Comparison of ENCODE assay signal across 8 cellular contexts in the genomic region with DNA sequence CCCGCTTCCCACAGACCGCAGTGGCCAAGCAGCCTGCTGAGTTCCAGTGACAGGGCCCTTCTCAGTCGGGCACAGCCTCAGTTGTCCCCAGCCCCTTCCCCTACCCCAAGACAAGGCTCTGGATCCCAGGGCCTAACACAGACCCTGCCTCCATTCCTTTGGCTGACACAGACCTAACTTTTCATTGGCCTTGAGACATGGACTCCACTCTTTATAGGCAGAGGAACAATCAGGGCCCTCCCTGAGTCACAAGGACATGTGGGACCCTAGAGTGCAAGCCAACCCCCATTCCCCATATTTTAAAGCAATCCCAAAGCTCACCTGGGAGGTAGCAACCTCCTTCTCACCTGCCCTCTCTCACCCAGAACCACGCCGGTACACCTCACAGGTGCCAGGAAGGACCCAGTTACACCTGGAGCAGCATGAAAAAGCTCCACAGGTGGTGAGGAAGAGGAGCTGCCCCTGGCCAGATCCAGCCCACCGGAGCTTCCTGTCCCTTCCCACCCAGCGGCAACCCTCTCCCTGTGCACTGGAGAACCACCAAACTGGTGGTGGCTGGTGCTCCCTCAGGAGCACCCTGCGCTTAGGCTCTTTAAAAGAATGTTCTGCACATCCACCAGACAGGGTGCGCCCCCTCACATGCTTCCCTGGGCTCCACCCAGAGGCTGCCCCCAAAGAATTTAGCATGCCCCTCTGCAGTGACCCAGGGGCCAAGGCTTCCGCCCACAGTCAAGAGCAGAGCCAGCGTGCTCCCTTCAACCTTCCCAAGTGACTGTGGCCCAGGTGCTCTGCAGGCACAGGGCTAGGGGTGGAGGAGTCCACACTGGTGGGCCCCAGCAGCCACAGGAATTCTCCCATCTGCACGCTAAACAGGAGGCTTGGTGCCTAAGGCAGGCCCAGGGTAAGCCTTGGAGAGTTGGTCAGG. TPM values are rescaled to one million over a fixed set of nuclear protein-coding genes. Genes with fewer than 3 reads are reported as not detected.
DNase-seq lines count a peak whose midpoint lies in the region; ATAC-seq and TF ChIP-seq lines count a peak whose summit lies in the region.

No MANE protein-coding gene starts in this region.

- peak overlapping the region; percentile 69 for H3K9ac ChIP-seq in mesendoderm (ENCODE audit: low read length)

- peak overlapping the region; percentile 2 for H3K18ac ChIP-seq in mesendoderm (ENCODE audit: low read length)

- peaks cover 12% of the 10 kb centered on the region for H3K79me2 ChIP-seq in mesendoderm (ENCODE audit: control insufficient read depth, insufficient read depth, low read length)

- peak overlapping the region; percentile 9 for H3K4me3 ChIP-seq in brain microvascular endothelial cell (ENCODE audit: low read depth, low read length)
- H3K4me3 ChIP-seq in mesendoderm (ENCODE audit: low read length), result no peak overlapping the region
- peak overlapping the region; percentile 7 for H3K4me3 ChIP-seq in urinary bladder (ENCODE audit: low read depth, low read length)

- peak overlapping the region; percentile 14 for H3K4me2 ChIP-seq in mesendoderm (ENCODE audit: low read length)

- no peak overlapping the region for H3K4ac ChIP-seq in mesendoderm (ENCODE audit: low read depth, low read length)

- no peak overlapping the region for H2AK5ac ChIP-seq in mesendoderm (ENCODE audit: low read length)

- H3K36me3 ChIP-seq in brain microvascular endothelial cell (replicated peaks), result no peaks in the 10 kb centered on the region
- H3K36me3 ChIP-seq in mesendoderm (ENCODE audit: control insufficient read depth, insufficient read depth, low read length), result no peaks in the 10 kb centered on the region
- H3K36me3 ChIP-seq in urinary bladder (ENCODE audit: insufficient read depth), result no peaks in the 10 kb centered on the region

- CTCF ChIA-PET in activated naive CD4-positive, alpha-beta T cell treated with anti-CD3 and anti-CD28 coated beads, Interleukin-2, amount 10 ng/mL, durations not matched to agents 7 days and 5 days (lab: Charles Lee), result interaction anchor here (1.1 to 1.7 kb wide), 2 partner anchors 15 to 19 kb away, joined by 3 to 14 read pairs; no protein-coding TSS in a partner anchor

- DNase-seq in activated naive CD4-positive, alpha-beta T cell treated with anti-CD3 and anti-CD28 coated beads, Interleukin-2, amount 10 ng/mL, durations not matched to agents 7 days and 5 days, result no peak
- DNase-seq in activated naive CD4-positive, alpha-beta T cell (lab: John Stamatoyannopoulos, UW), result no peak
- DNase-seq in brain microvascular endothelial cell (no peak), mesendoderm (no peak), NCI-H748 (lab: John Stamatoyannopoulos, UW; ENCODE audit: unreplicated experiment) (no peak), AG20443 (ENCODE audit: low spot score) (no peak)

- in situ Hi-C loops in brain microvascular endothelial cell (cut with HindIII; ENCODE audit: low pct_ligation_motif_present, low sequenced_read_pairs), result no loop called here

- WGBS in mesendoderm (ENCODE audit: extremely low coverage, insufficient coverage, low lambda C conversion rate), result no CpG with 5 or more reads among the region's 12 CpGs
- WGBS in urinary bladder, result 69% methylated on average over 12 of the region's 12 CpGs

- peak overlapping the region; percentile 88 for H3K27ac Mint-ChIP-seq in activated naive CD4-positive, alpha-beta T cell treated with anti-CD3 and anti-CD28 coated beads, Interleukin-2, amount 10 ng/mL, durations not matched to agents 7 days and 5 days

- H2BK120ac ChIP-seq in mesendoderm (ENCODE audit: low read depth, low read length), result no peak overlapping the region

- no peak for TF ChIP-seq POLR2A in GM18505 (IDR thresholded peaks at IDR 0.05; ENCODE audit: borderline replicate concordance, extremely low read depth, insufficient read depth, insufficient read length)

- peaks cover 6% of the 10 kb centered on the region for H3K27me3 Mint-ChIP-seq in activated naive CD4-positive, alpha-beta T cell treated with anti-CD3 and anti-CD28 coated beads, Interleukin-2, amount 10 ng/mL, durations not matched to agents 7 days and 5 days

- peak overlapping the region; percentile 82 for H3K56ac ChIP-seq in mesendoderm (ENCODE audit: low read length)

- peaks cover 7% of the 10 kb centered on the region for H3K4me1 ChIP-seq in mesendoderm (ENCODE audit: control insufficient read depth, low read depth, low read length)
- no peaks in the 10 kb centered on the region for H3K4me1 ChIP-seq in urinary bladder (ENCODE audit: insufficient read depth)

- H4K5ac ChIP-seq in mesendoderm (ENCODE audit: low read length), result no peak overlapping the region

- peak overlapping the region; percentile 98 for H3K4me3 Mint-ChIP-seq in activated naive CD4-positive, alpha-beta T cell treated with anti-CD3 and anti-CD28 coated beads, Interleukin-2, amount 10 ng/mL, durations not matched to agents 7 days and 5 days

- no peak overlapping the region for H2BK5ac ChIP-seq in mesendoderm (ENCODE audit: low read length)

- H2BK15ac ChIP-seq in mesendoderm (replicated peaks; ENCODE audit: low read depth), result no peak overlapping the region

- H3K27me3 ChIP-seq in brain microvascular endothelial cell (replicated peaks) (no peaks in the 10 kb centered on the region), mesendoderm (ENCODE audit: insufficient read depth, low read length, poor library complexity) (no peaks in the 10 kb centered on the region)

- H3K9me3 Mint-ChIP-seq in activated naive CD4-positive, alpha-beta T cell treated with anti-CD3 and anti-CD28 coated beads, Interleukin-2, amount 10 ng/mL, durations not matched to agents 7 days and 5 days, result no peaks in the 10 kb centered on the region

- H4K8ac ChIP-seq in mesendoderm (ENCODE audit: low read depth, low read length), result no peak overlapping the region

- peak overlapping the region; percentile 90 for H3K27ac ChIP-seq in brain microvascular endothelial cell
- H3K27ac ChIP-seq in mesendoderm (ENCODE audit: low read depth, low read length), result peak overlapping the region; percentile 55
- H3K27ac ChIP-seq in urinary bladder (ENCODE audit: low read depth), result peak overlapping the region; percentile 89

- peaks cover 11% of the 10 kb centered on the region for H3K79me1 ChIP-seq in mesendoderm (ENCODE audit: low read length)

- TF ChIP-seq CTCF in brain microvascular endothelial cell (IDR thresholded peaks at IDR 0.05; ENCODE audit: low read depth, low read length, missing control alignments), result no peak

- no peak for ATAC-seq in GM18505 (IDR thresholded peaks at IDR 0.05; ENCODE audit: unreplicated experiment)

- H3K23ac ChIP-seq in mesendoderm (ENCODE audit: low read length), result no peak overlapping the region

- peaks cover 57% of the 10 kb centered on the region for H3K4me1 Mint-ChIP-seq in activated naive CD4-positive, alpha-beta T cell treated with anti-CD3 and anti-CD28 coated beads, Interleukin-2, amount 10 ng/mL, durations not matched to agents 7 days and 5 days

- peaks cover 5% of the 10 kb centered on the region for H3K36me3 Mint-ChIP-seq in activated naive CD4-positive, alpha-beta T cell treated with anti-CD3 and anti-CD28 coated beads, Interleukin-2, amount 10 ng/mL, durations not matched to agents 7 days and 5 days

RNA-seq across cellular contexts. Expression of gene MNT, which starts 3.4 kb away (rescaled TPM):
- polyA plus RNA-seq in mesendoderm (2013, experiment 1 of 2), result 10.1 TPM
- polyA plus RNA-seq in mesendoderm (2013, experiment 2 of 2), result 10.7 TPM
- 7.5 TPM for total RNA-seq in urinary bladder
- polyA plus RNA-seq in urinary bladder, result 20.5 TPM
